10 cellular contexts compared by ENCODE assay signal in genomic region chr15:81091889-81092558, GRCh38. TPM values are rescaled to one million over a fixed set of nuclear protein-coding genes. Genes with fewer than 3 reads are reported as not detected.
DNase-seq lines count a peak whose midpoint lies in the region; ATAC-seq and TF ChIP-seq lines count a peak whose summit lies in the region.
"Had no signal": no experiment of that assay in that cellular context is flagged by ENCODE, and none has a peak within 500 bp of the region (broad histone marks: within the 10 kb centered on the region; RNA-seq: fewer than 3 reads in every experiment).

No MANE protein-coding gene starts in this region.

- no peaks in the 10 kb centered on the region for H3K9me3 ChIP-seq in adipocyte (ENCODE audit: control insufficient read depth, low read length)
- H3K9me3 ChIP-seq in upper lobe of left lung = no peaks in the 10 kb centered on the region
- H3K9me3 ChIP-seq in lower lobe of right lung = no peaks in the 10 kb centered on the region

- H3K4me1 ChIP-seq in adipocyte (ENCODE audit: control insufficient read depth, insufficient read depth, low read length) = peaks cover 21% of the 10 kb centered on the region
- peaks cover 4 to 12% (median 9%) of the 10 kb centered on the region in 4 donors for H3K4me1 ChIP-seq in upper lobe of left lung
- H3K4me1 ChIP-seq in lower lobe of right lung = peaks cover 12% of the 10 kb centered on the region
- H3K4me1 ChIP-seq: BLaER1 had no signal

- H3K36me3 ChIP-seq in adipocyte (ENCODE audit: control insufficient read depth, insufficient read depth, low read length, severe bottlenecking) (no peaks in the 10 kb centered on the region), upper lobe of left lung (no peaks in the 10 kb centered on the region), lower lobe of right lung (no peaks in the 10 kb centered on the region)
- H3K36me3 ChIP-seq: BLaER1 had no signal

- H3K4me3 ChIP-seq in adipocyte (ENCODE audit: low read length) = peak overlapping the region; percentile 27
- no peak overlapping the region for H3K4me3 ChIP-seq in upper lobe of left lung
- no peak overlapping the region for H3K4me3 ChIP-seq in lower lobe of right lung
- H3K4me3 ChIP-seq: BLaER1 had no signal

- DNase-seq in NCI-H1436 treated with DMSO at 0.1 percent for 48 hours (lab: John Stamatoyannopoulos, UW) = peak; percentile 2
- DNase-seq in NCI-H1436 (lab: John Stamatoyannopoulos, UW) = no peak
- DNase-seq in adipocyte (ENCODE audit: low read depth) = peak; percentile 95
- DNase-seq in hepatic stellate cell (ENCODE audit: low spot score) = peak; percentile 30
- no peak for DNase-seq in upper lobe of left lung
- DNase-seq in lower lobe of right lung = no peak
- DNase-seq in NCI-H128 (lab: John Stamatoyannopoulos, UW; ENCODE audit: unreplicated experiment) = no peak
- DNase-seq: activated T-cell treated with anti-CD3 and anti-CD28 coated beads, Interleukin-2, amount 50 U/mL, for 48 hours had no signal

- 46 to 56% methylated on average over 13 of the region's 13 CpGs for WGBS in upper lobe of left lung, 2 donors

- H3K27me3 ChIP-seq in adipocyte (replicated peaks; ENCODE audit: control insufficient read depth, insufficient read depth, low read length) = no peaks in the 10 kb centered on the region
- H3K27me3 ChIP-seq in upper lobe of left lung = no peaks in the 10 kb centered on the region
- H3K27me3 ChIP-seq in lower lobe of right lung (ENCODE audit: low read depth) = no peaks in the 10 kb centered on the region
- H3K27me3 ChIP-seq: BLaER1 had no signal

- ATAC-seq in upper lobe of left lung (ENCODE audit: low FRiP score in 2 of 2) (peak; percentile 47 to 81), GM19035 (IDR thresholded peaks at IDR 0.05; ENCODE audit: unreplicated experiment) (no peak), lower lobe of right lung (no peak)

- TF ChIP-seq CTCF in upper lobe of left lung (IDR thresholded peaks at IDR 0.05) = no peak
- no peak for TF ChIP-seq CTCF in lower lobe of right lung (IDR thresholded peaks at IDR 0.05)

- H3K9ac ChIP-seq in adipocyte (ENCODE audit: low read length) = peak overlapping the region; percentile 9
- H3K9ac ChIP-seq: BLaER1 had no signal

- TF ChIP-seq POLR2A in upper lobe of left lung (IDR thresholded peaks at IDR 0.05) = no peak

- no peak for TF ChIP-seq EP300 in upper lobe of left lung (IDR thresholded peaks at IDR 0.05)

- intact Hi-C loops in lower lobe of right lung (cut with DNase I) = loop anchor here (10.0 kb wide), 1 partner anchor 87 kb away; the partner anchor contains the start of gene TLNRD1

- H3K27ac ChIP-seq in upper lobe of left lung (peak overlapping the region in 2 of 4 donors; percentile 13 to 27), lower lobe of right lung (no peak overlapping the region)
- H3K27ac ChIP-seq: BLaER1 had no signal

RNA-seq across cellular contexts. Expression of gene CFAP161, which starts 42.0 kb away (rescaled TPM):
- total RNA-seq in upper lobe of left lung = 1 to 10 TPM; 1.2 to 9.0 (median 2.6) TPM
- 7.4 TPM for total RNA-seq in lower lobe of right lung

Comparison
In these comparisons a context has a peak if more than half of its experiments do, and no peak if none do; other contexts are left out.
1. DNase-seq: peak in NCI-H1436 treated with DMSO at 0.1 percent for 48 hours (single experiment), adipocyte (single experiment) and hepatic stellate cell (single experiment); none in NCI-H1436 (single experiment), upper lobe of left lung (0 of 2), lower lobe of right lung (single experiment) and NCI-H128 (single experiment).
2. ATAC-seq: peak in upper lobe of left lung (2 of 2); none in GM19035 (single experiment) and lower lobe of right lung (0 of 2).